2 cellular contexts compared by ENCODE assay signal in the genomic region with DNA sequence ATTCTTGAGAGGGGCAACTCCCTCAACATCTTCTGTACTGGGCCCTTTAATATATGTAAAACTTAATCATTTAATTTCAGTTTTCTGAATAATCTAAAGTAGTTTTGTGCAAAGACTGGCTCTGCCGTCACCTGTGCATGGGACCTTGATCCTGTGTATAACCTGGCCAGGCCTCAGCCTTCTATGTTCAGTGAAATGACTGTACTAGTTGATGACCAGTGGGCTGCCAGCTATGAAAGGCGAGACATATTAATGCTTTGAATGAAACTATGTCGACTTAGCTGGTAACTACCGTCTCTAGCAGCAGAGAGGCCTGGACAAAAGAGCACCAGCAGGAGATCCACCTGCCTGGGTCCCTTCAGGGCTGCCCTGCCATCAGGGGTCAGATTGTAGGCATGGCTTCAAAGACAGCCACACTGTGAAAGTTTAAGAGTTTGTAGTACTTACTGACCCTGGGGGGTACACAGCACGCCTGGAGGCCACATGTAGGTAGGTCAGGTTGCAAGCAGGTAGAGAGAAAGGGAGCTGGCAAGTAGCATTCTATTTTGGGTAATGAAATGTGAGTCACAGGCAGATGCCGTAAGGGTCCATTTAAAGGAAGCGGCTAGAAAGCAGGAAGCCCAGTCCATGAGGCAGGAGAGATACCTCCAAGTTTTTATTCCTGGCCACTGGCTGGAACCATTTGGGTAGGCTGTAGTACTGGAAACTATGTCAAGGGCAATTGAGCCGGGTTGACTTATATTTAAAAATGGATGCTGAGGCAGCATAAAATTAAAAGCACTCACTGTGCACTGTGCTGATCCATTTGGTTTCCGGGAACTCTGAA.
TF ChIP-seq lines count a peak whose summit lies in the region.

No MANE protein-coding gene starts in this region.

TF ChIP-seq in HepG2, 621 proteins besides CTCF, POLR2A, EP300 and RAD21:
- no peak for TF ChIP-seq HOXA3 (CRISPR knock-in tag; IDR thresholded peaks at IDR 0.05)
- TF ChIP-seq MAFF (IDR thresholded peaks at IDR 0.05; ENCODE audit: low read depth, low read length), result peak; percentile 57
- peak; percentile 49 to 71; a peak in 3 of 4 replicates for TF ChIP-seq MAFK (conservative IDR thresholded peaks at IDR 0.05 in 1 of 2, IDR thresholded peaks at IDR 0.05 in 1 of 2; ENCODE audit: low read length in 2 of 2)

TF ChIP-seq in WTC11, 78 proteins besides CTCF, POLR2A, EP300 and RAD21:
- no peak for TF ChIP-seq IRF2 (CRISPR knock-in tag; IDR thresholded peaks at IDR 0.05; ENCODE audit: borderline replicate concordance, low read depth)
- TF ChIP-seq ZNF423 (CRISPR knock-in tag; IDR thresholded peaks at IDR 0.05), result peak; percentile 80; the same call in 1 of the 2 replicates
